In the genomic region with DNA sequence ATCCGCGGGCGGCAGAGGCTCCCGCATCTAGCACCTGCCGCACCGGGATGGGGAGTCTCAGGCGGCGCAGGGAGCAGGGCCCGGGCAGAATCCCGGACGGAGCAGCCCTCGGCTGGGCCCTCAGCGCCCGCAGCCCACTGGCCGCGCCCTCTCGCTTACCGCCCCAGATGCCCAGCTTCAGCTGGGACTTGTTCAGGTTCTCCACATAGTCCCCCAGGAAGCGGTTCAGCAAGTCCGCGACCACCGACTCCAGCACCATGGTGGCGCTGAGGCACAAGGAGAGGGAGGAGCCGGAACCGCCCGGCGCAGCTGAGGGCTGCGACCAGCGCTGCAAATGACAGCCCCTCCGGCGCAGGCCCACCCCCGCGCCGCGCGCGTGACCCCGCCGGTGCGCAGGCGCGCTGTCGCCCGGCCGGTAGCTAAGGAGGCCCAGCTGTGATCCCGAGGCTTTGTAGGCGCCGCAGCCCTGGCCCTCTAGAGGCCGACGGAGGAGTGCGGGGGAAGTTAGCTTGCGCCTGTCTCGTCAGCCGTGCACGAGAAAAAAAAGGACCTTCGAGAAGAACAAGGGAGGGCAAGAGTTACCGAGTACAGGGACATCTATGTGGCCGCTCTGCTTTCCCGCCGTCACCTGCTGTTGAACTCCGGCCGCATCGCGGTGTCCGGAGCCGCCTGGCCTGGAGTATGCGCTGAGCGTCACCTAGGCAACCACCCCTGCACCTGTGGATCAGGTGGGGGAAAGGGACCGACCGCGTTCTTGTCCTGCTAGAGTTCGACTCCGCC, we compare ENCODE assay signal across 1 cellular context.
TF ChIP-seq lines count a peak whose summit lies in the region.

Gene VPS13C (minus strand): TSS at position 332 of the 780 bp plus-strand sequence. CDS start 73 bp downstream, at position 259.

TF ChIP-seq in K562, 482 proteins besides CTCF, POLR2A, EP300 and RAD21 (continued from another document and continues in another):
- 0 out of 4 replicates have a peak, but pooled peaks of 1 of the 2 experiments have one; percentile 37 for TF ChIP-seq ZNF318 (IDR thresholded peaks at IDR 0.05; ENCODE audit: borderline replicate concordance in 1 of 2, low read depth in 1 of 2)
- TF ChIP-seq, protein P1, sequence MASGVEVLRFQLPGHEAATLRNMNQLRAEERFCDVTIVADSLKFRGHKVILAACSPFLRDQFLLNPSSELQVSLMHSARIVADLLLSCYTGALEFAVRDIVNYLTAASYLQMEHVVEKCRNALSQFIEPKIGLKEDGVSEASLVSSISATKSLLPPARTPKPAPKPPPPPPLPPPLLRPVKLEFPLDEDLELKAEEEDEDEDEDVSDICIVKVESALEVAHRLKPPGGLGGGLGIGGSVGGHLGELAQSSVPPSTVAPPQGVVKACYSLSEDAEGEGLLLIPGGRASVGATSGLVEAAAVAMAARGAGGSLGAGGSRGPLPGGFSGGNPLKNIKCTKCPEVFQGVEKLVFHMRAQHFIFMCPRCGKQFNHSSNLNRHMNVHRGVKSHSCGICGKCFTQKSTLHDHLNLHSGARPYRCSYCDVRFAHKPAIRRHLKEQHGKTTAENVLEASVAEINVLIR (CRISPR knock-in tag; IDR thresholded peaks at IDR 0.05): no peak
- TF ChIP-seq DLX4 (CRISPR knock-in tag; IDR thresholded peaks at IDR 0.05): no peak
- no peak for TF ChIP-seq ZNF764 (CRISPR knock-in tag; IDR thresholded peaks at IDR 0.05; ENCODE audit: low read depth)
- no peak for TF ChIP-seq FUS (optimal IDR thresholded peaks at IDR 0.05; ENCODE audit: low read depth, low read length)
- TF ChIP-seq NR2C2 (CRISPR knock-in tag; IDR thresholded peaks at IDR 0.05): peak; percentile 65; the same call in 1 of the 2 replicates
- peak; percentile 78 for TF ChIP-seq NR2C2 (tag; IDR thresholded peaks at IDR 0.05)
- no peak for TF ChIP-seq ZNF408 (CRISPR knock-in tag; IDR thresholded peaks at IDR 0.05; ENCODE audit: low read depth)
- no peak for TF ChIP-seq ZNF146 (CRISPR knock-in tag; IDR thresholded peaks at IDR 0.05; ENCODE audit: unreplicated experiment)
- TF ChIP-seq SAFB (IDR thresholded peaks at IDR 0.05; ENCODE audit: borderline replicate concordance, low read depth, low read length): no peak
- TF ChIP-seq LCOR (CRISPR knock-in tag; IDR thresholded peaks at IDR 0.05): no peak; the same call in 1 of the 2 replicates
- TF ChIP-seq HIVEP1 (CRISPR knock-in tag; IDR thresholded peaks at IDR 0.05): no peak
- TF ChIP-seq FOS (IDR thresholded peaks at IDR 0.05; ENCODE audit: extremely low read depth, insufficient read length): no peak
- TF ChIP-seq HNRNPUL1 (IDR thresholded peaks at IDR 0.05; ENCODE audit: low read length): no peak
- peak; percentile 89; the same call in 1 of the 2 replicates for TF ChIP-seq PHF8 (IDR thresholded peaks at IDR 0.05; ENCODE audit: borderline replicate concordance, low read length)
- no peak for TF ChIP-seq BRD9 (IDR thresholded peaks at IDR 0.05; ENCODE audit: low read depth, partially characterized antibody)
- TF ChIP-seq HDGF (IDR thresholded peaks at IDR 0.05): no peak
- no peak for TF ChIP-seq RBM17 (IDR thresholded peaks at IDR 0.05; ENCODE audit: borderline replicate concordance, low read depth, low read length)
- TF ChIP-seq HEY1 (CRISPR knock-in tag; IDR thresholded peaks at IDR 0.05; ENCODE audit: borderline replicate concordance): no peak
- TF ChIP-seq ARHGAP35 (IDR thresholded peaks at IDR 0.05; ENCODE audit: partially characterized antibody): no peak
- TF ChIP-seq, protein P2, sequence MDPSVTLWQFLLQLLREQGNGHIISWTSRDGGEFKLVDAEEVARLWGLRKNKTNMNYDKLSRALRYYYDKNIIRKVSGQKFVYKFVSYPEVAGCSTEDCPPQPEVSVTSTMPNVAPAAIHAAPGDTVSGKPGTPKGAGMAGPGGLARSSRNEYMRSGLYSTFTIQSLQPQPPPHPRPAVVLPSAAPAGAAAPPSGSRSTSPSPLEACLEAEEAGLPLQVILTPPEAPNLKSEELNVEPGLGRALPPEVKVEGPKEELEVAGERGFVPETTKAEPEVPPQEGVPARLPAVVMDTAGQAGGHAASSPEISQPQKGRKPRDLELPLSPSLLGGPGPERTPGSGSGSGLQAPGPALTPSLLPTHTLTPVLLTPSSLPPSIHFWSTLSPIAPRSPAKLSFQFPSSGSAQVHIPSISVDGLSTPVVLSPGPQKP (CRISPR knock-in tag; IDR thresholded peaks at IDR 0.05): no peak
- peak; percentile 90 for TF ChIP-seq HMGN3 (IDR thresholded peaks at IDR 0.05; ENCODE audit: borderline replicate concordance, extremely low read depth, insufficient read length, low read depth, low read length)
- no peak for TF ChIP-seq ZZZ3 (IDR thresholded peaks at IDR 0.05)
- TF ChIP-seq TFE3 (CRISPR knock-in tag; IDR thresholded peaks at IDR 0.05): peak; percentile 72
- TF ChIP-seq GATAD2A (IDR thresholded peaks at IDR 0.05): 0 out of 2 replicates have a peak, but pooled peaks have one; percentile 46
- TF ChIP-seq ZBTB26 (CRISPR knock-in tag; IDR thresholded peaks at IDR 0.05): no peak
- TF ChIP-seq, protein P3, sequence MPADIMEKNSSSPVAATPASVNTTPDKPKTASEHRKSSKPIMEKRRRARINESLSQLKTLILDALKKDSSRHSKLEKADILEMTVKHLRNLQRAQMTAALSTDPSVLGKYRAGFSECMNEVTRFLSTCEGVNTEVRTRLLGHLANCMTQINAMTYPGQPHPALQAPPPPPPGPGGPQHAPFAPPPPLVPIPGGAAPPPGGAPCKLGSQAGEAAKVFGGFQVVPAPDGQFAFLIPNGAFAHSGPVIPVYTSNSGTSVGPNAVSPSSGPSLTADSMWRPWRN (IDR thresholded peaks at IDR 0.05; ENCODE audit: low read depth): no peak
- TF ChIP-seq MTA1 (IDR thresholded peaks at IDR 0.05; ENCODE audit: borderline replicate concordance): no peak
- peak; percentile 50 for TF ChIP-seq SMC3 (conservative IDR thresholded peaks at IDR 0.05; ENCODE audit: insufficient read depth, low read depth, low read length)
- TF ChIP-seq ZNF436 (CRISPR knock-in tag; IDR thresholded peaks at IDR 0.05): no peak
- TF ChIP-seq HMG20B (CRISPR knock-in tag; IDR thresholded peaks at IDR 0.05): no peak
- TF ChIP-seq KLF6 (CRISPR knock-in tag; IDR thresholded peaks at IDR 0.05; ENCODE audit: borderline replicate concordance): no peak
- TF ChIP-seq STAT5A (IDR thresholded peaks at IDR 0.05; ENCODE audit: borderline replicate concordance, low read length): no peak
- TF ChIP-seq FOXK1 (CRISPR knock-in tag; IDR thresholded peaks at IDR 0.05; ENCODE audit: borderline replicate concordance): peak; percentile 89; the same call in 1 of the 2 replicates
- TF ChIP-seq ZNF644 (tag; IDR thresholded peaks at IDR 0.05; ENCODE audit: low read depth): no peak
- TF ChIP-seq DDX20 (tag; IDR thresholded peaks at IDR 0.05; ENCODE audit: low read depth): no peak
